9 cellular contexts compared by ENCODE assay signal in the genomic region with DNA sequence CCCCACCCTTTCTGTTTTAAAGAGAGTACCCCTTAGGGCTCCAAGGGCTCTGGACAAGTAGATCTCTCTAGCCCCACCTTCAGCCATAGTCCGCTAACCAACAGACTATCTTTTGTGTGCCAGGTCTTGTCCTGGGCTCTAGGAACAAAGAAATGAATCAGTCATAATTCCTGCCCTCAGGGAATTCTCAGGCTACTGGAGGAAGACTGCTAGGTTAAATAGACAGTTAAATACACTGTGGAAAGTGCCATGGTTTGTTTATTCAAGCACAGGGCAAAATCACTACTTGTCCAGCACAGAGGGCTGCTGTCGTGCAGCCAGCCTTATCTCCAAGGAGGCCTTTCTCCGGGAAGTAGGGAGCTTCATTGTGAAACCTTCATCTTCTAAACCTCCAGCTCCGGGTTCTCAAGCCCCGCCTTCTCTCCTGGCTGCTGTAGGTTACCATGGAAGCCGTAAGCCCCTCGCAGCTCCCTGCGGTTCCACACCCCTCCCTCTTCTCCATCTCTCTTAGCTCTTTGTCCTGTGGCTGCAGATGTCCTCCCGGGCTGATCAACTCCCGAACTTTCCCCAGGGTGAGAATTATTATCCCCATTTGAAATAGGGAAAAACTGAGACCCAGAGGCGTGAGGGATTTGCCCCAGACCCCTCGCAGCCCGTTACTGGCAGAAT. TPM values are rescaled to one million over a fixed set of nuclear protein-coding genes. Genes with fewer than 3 reads are reported as not detected.
A peak's percentile ranks its signal among the peaks of the same experiment; 100 is the strongest.
DNase-seq lines count a peak whose midpoint lies in the region; ATAC-seq and TF ChIP-seq lines count a peak whose summit lies in the region.
"Had no signal": no experiment of that assay in that cellular context is flagged by ENCODE, and none has a peak within 500 bp of the region (broad histone marks: within the 10 kb centered on the region; RNA-seq: fewer than 3 reads in every experiment).

No MANE protein-coding gene starts in this region.

- CTCF ChIA-PET in activated B cell treated with CpG ODN at 0.5 μM for 24 hours (lab: Charles Lee), result no interaction called here

- no peaks in the 10 kb centered on the region for H3K27me3 Mint-ChIP-seq in activated B cell treated with CpG ODN at 0.5 μM for 24 hours

- no peak overlapping the region for H3K9ac ChIP-seq in HUES6 (ENCODE audit: low read length)

- TF ChIP-seq CTCF in activated B cell treated with CpG ODN at 0.5 μM for 24 hours (IDR thresholded peaks at IDR 0.05), result no peak

- POLR2A ChIA-PET in activated B cell treated with CpG ODN at 0.5 μM for 24 hours (lab: Charles Lee), result interaction anchor here (0.8 to 1.4 kb wide), 2 partner anchors 21 to 30 kb away, joined by 3 to 7 read pairs; partner anchors contain the start of gene SHISAL2A

- DNase-seq in AG20443 (ENCODE audit: low spot score) (peak; percentile 32), activated B cell treated with CpG ODN at 0.5 μM for 24 hours (no peak), kidney tubule cell (ENCODE audit: low spot score) (peak; percentile 72), Right ventricle myocardium superior (no peak), hippocampal formation (lab: John Stamatoyannopoulos, UW) (no peak)
- no peak for DNase-seq in activated CD8-positive, alpha-beta memory T cell treated with anti-CD3 and anti-CD28 coated beads, Interleukin-2, amount 50 U/mL, for 4 hours
- DNase-seq: activated CD4-positive, alpha-beta T cell treated with anti-CD3 and anti-CD28 coated beads for 4 hours had no signal

- H3K4me1 Mint-ChIP-seq in activated B cell treated with CpG ODN at 0.5 μM for 24 hours, result peaks cover 26% of the 10 kb centered on the region

- H3K4me3 ChIP-seq in HUES6 (ENCODE audit: low read depth, low read length), result peak overlapping the region; percentile 2; the same call in 1 of the 2 replicates

- H3K9me3 ChIP-seq in HUES6 (ENCODE audit: control insufficient read depth, insufficient read depth, low read depth, low read length), result no peaks in the 10 kb centered on the region

- peaks cover 31% of the 10 kb centered on the region for H3K36me3 Mint-ChIP-seq in activated B cell treated with CpG ODN at 0.5 μM for 24 hours (ENCODE audit: low read depth)

- no peak for ATAC-seq in activated B cell treated with CpG ODN at 0.5 μM for 24 hours (ENCODE audit: low read depth)
- no peak for ATAC-seq in Right ventricle myocardium superior (ENCODE audit: poor library complexity)
- no peak for ATAC-seq in HG03108 (IDR thresholded peaks at IDR 0.05; ENCODE audit: unreplicated experiment)

- H3K27ac ChIP-seq in HUES6 (ENCODE audit: low read depth, low read length), result no peak overlapping the region

- no peak overlapping the region for H3K4me3 Mint-ChIP-seq in activated B cell treated with CpG ODN at 0.5 μM for 24 hours

- no peaks in the 10 kb centered on the region for H3K36me3 ChIP-seq in HUES6 (ENCODE audit: control insufficient read depth, insufficient read depth, low read length)

- H3K4me1 ChIP-seq in HUES6 (ENCODE audit: control insufficient read depth, insufficient read depth, low read length), result peaks cover 39% of the 10 kb centered on the region

- no peaks in the 10 kb centered on the region for H3K27me3 ChIP-seq in HUES6 (ENCODE audit: control insufficient read depth, insufficient read depth, low read length)

- intact Hi-C loops in activated B cell treated with CpG ODN at 0.5 μM for 24 hours (cut with micrococcal nuclease), result no loop called here
- intact Hi-C loops in Right ventricle myocardium superior (cut with DNase I), result no loop called here

- no peaks in the 10 kb centered on the region for H3K9me3 Mint-ChIP-seq in activated B cell treated with CpG ODN at 0.5 μM for 24 hours

- H3K27ac Mint-ChIP-seq in activated B cell treated with CpG ODN at 0.5 μM for 24 hours, result peak overlapping the region; percentile 61

RNA-seq across cellular contexts. Expression of gene SHISAL2A, which starts 29.8 kb away (rescaled TPM):
- total RNA-seq in activated B cell treated with CpG ODN at 0.5 μM for 24 hours (36.8 and 44.2 TPM in 2 replicates), Right ventricle myocardium superior (not detected)

RNA-seq across cellular contexts. Expression of gene COA7, which starts 35.4 kb away (rescaled TPM):
- total RNA-seq in activated B cell treated with CpG ODN at 0.5 μM for 24 hours (23.5 and 23.6 TPM in 2 replicates), Right ventricle myocardium superior (18.6 TPM)

Comparison
In these comparisons a context has a peak if more than half of its experiments do, and no peak if none do; other contexts are left out.
1. DNase-seq: peak in AG20443 (single experiment) and kidney tubule cell (single experiment); none in activated B cell treated with CpG ODN at 0.5 μM for 24 hours (single experiment), Right ventricle myocardium superior (single experiment), activated CD8-positive, alpha-beta memory T cell treated with anti-CD3 and anti-CD28 coated beads, Interleukin-2, amount 50 U/mL, for 4 hours (single experiment) and hippocampal formation (0 of 2).
2. RNA of gene SHISAL2A, which starts 29.8 kb away (total RNA-seq): 36.8 to 44.2 TPM in activated B cell treated with CpG ODN at 0.5 μM for 24 hours; not detected in Right ventricle myocardium superior (single experiment); every median in the first group is over 10 times any median in the second.